In genomic region chr6:27864906-27865883, GRCh38 we compare ENCODE assay signal across 1 cellular context.
TF ChIP-seq lines count a peak whose summit lies in the region.

No MANE protein-coding gene starts in this region.

TF ChIP-seq in HepG2, 621 proteins besides CTCF, POLR2A, EP300 and RAD21 (continued from another document):
- TF ChIP-seq TFDP1 (CRISPR knock-in tag; IDR thresholded peaks at IDR 0.05; ENCODE audit: borderline replicate concordance) (peak; percentile 83; the same call in 1 of the 2 replicates), POGZ (CRISPR knock-in tag; IDR thresholded peaks at IDR 0.05) (peak; percentile 62), LCORL (IDR thresholded peaks at IDR 0.05) (no peak), LCORL (CRISPR knock-in tag; IDR thresholded peaks at IDR 0.05) (0 out of 2 replicates have a peak, but pooled peaks have one; percentile 39), POLR2G (IDR thresholded peaks at IDR 0.05; ENCODE audit: low read depth, low read length) (no peak), ZNF878 (CRISPR knock-in tag; IDR thresholded peaks at IDR 0.05) (0 out of 2 replicates have a peak, but pooled peaks have one; percentile 46), GABPA (IDR thresholded peaks at IDR 0.05; ENCODE audit: low read depth, low read length) (no peak), GABPA (CRISPR knock-in tag; IDR thresholded peaks at IDR 0.05; ENCODE audit: low read depth) (no peak), CBX1 (IDR thresholded peaks at IDR 0.05; ENCODE audit: low read depth) (no peak), E2F5 (CRISPR knock-in tag; conservative IDR thresholded peaks at IDR 0.05) (0 out of 2 replicates have a peak, but pooled peaks have one; percentile 54), NFYB (CRISPR knock-in tag; IDR thresholded peaks at IDR 0.05) (peak; percentile 76), REPIN1 (CRISPR knock-in tag; IDR thresholded peaks at IDR 0.05; ENCODE audit: borderline replicate concordance, low read depth) (peak; percentile 63; the same call in 1 of the 2 replicates), FOXO1 (CRISPR knock-in tag; IDR thresholded peaks at IDR 0.05) (0 out of 2 replicates have a peak, but pooled peaks have one; percentile 16), AHR (CRISPR knock-in tag; IDR thresholded peaks at IDR 0.05) (peak; percentile 70; the same call in 1 of the 2 replicates), SP4 (CRISPR knock-in tag; IDR thresholded peaks at IDR 0.05) (no peak), TFDP2 (CRISPR knock-in tag; IDR thresholded peaks at IDR 0.05) (peak; percentile 57), NR0B2 (CRISPR knock-in tag; IDR thresholded peaks at IDR 0.05) (no peak), RCOR2 (CRISPR knock-in tag; IDR thresholded peaks at IDR 0.05) (no peak), HDAC6 (IDR thresholded peaks at IDR 0.05; ENCODE audit: low read depth, low read length) (no peak), ZNF576 (CRISPR knock-in tag; IDR thresholded peaks at IDR 0.05) (no peak), GFI1 (CRISPR knock-in tag; IDR thresholded peaks at IDR 0.05; ENCODE audit: borderline replicate concordance) (no peak), ZNF709 (CRISPR knock-in tag; IDR thresholded peaks at IDR 0.05) (0 out of 2 replicates have a peak, but pooled peaks have one; percentile 43), TRIM24 (CRISPR knock-in tag; IDR thresholded peaks at IDR 0.05) (peak; percentile 23; the same call in 1 of the 2 replicates), ZNF224 (CRISPR knock-in tag; IDR thresholded peaks at IDR 0.05) (0 out of 2 replicates have a peak, but pooled peaks have one; percentile 20), ZNF414 (CRISPR knock-in tag; IDR thresholded peaks at IDR 0.05) (0 out of 2 replicates have a peak, but pooled peaks have one; percentile 40), CREBL2 (CRISPR knock-in tag; IDR thresholded peaks at IDR 0.05; ENCODE audit: borderline replicate concordance) (no peak), ZFX (CRISPR knock-in tag; IDR thresholded peaks at IDR 0.05; ENCODE audit: low read depth) (peak; percentile 61), KAT7 (CRISPR knock-in tag; IDR thresholded peaks at IDR 0.05; ENCODE audit: borderline replicate concordance) (no peak), THAP11 (CRISPR knock-in tag; IDR thresholded peaks at IDR 0.05) (peak; percentile 32), DRAP1 (CRISPR knock-in tag; IDR thresholded peaks at IDR 0.05) (0 out of 2 replicates have a peak, but pooled peaks have one; percentile 17), ZNF230 (CRISPR knock-in tag; IDR thresholded peaks at IDR 0.05) (no peak), GABPB1 (CRISPR knock-in tag; IDR thresholded peaks at IDR 0.05) (peak; percentile 56; the same call in 1 of the 2 replicates), CBX2 (IDR thresholded peaks at IDR 0.05; ENCODE audit: low read depth, low read length) (no peak), CBX2 (CRISPR knock-in tag; IDR thresholded peaks at IDR 0.05; ENCODE audit: low read depth) (no peak), TEAD2 (CRISPR knock-in tag; IDR thresholded peaks at IDR 0.05) (no peak), SATB2 (CRISPR knock-in tag; IDR thresholded peaks at IDR 0.05) (no peak), ATF7 (IDR thresholded peaks at IDR 0.05) (peak; percentile 100), ATF7 (CRISPR knock-in tag; IDR thresholded peaks at IDR 0.05) (no peak), BCLAF1 (IDR thresholded peaks at IDR 0.05) (no peak), HNF1B (CRISPR knock-in tag; IDR thresholded peaks at IDR 0.05) (peak; percentile 31), ZNF546 (CRISPR knock-in tag; conservative IDR thresholded peaks at IDR 0.05) (no peak), ETV6 (CRISPR knock-in tag; conservative IDR thresholded peaks at IDR 0.05) (0 out of 2 replicates have a peak, but pooled peaks have one; percentile 31), SOX6 (IDR thresholded peaks at IDR 0.05) (no peak), SOX6 (CRISPR knock-in tag; IDR thresholded peaks at IDR 0.05) (0 out of 2 replicates have a peak, but pooled peaks have one; percentile 14), RBFOX2 (IDR thresholded peaks at IDR 0.05; ENCODE audit: low read depth, low read length) (peak; percentile 61; the same call in 1 of the 2 replicates), CEBPB (IDR thresholded peaks at IDR 0.05; ENCODE audit: borderline replicate concordance, low read depth, low read length) (peak; percentile 20; the same call in 1 of the 2 replicates), HNRNPL (IDR thresholded peaks at IDR 0.05; ENCODE audit: low read depth, low read length) (no peak), MED1 (CRISPR knock-in tag; IDR thresholded peaks at IDR 0.05) (no peak), SIN3A (IDR thresholded peaks at IDR 0.05; ENCODE audit: borderline replicate concordance, low read depth, low read length) (0 out of 2 replicates have a peak, but pooled peaks have one; percentile 8), SMAD1 (CRISPR knock-in tag; IDR thresholded peaks at IDR 0.05; ENCODE audit: borderline replicate concordance, low read depth) (no peak), ERF (CRISPR knock-in tag; IDR thresholded peaks at IDR 0.05) (no peak), FOXC1 (CRISPR knock-in tag; IDR thresholded peaks at IDR 0.05; ENCODE audit: borderline replicate concordance) (peak; percentile 80; the same call in 1 of the 2 replicates), BRD4 (CRISPR knock-in tag; IDR thresholded peaks at IDR 0.05) (no peak), ZNF605 (CRISPR knock-in tag; IDR thresholded peaks at IDR 0.05) (peak; percentile 50; the same call in 1 of the 2 replicates), TAF15 (IDR thresholded peaks at IDR 0.05; ENCODE audit: low read depth, low read length, poor library complexity, severe bottlenecking) (no peak), AFF4 (CRISPR knock-in tag; IDR thresholded peaks at IDR 0.05) (no peak), ATF4 (CRISPR knock-in tag; IDR thresholded peaks at IDR 0.05) (peak in 1 of 2 experiments; percentile 13; a peak in 1 of 4 replicates), PHF20 (CRISPR knock-in tag; IDR thresholded peaks at IDR 0.05) (peak; percentile 38; the same call in 1 of the 2 replicates), SRY (CRISPR knock-in tag; IDR thresholded peaks at IDR 0.05) (peak; percentile 87)
